In the genomic region with DNA sequence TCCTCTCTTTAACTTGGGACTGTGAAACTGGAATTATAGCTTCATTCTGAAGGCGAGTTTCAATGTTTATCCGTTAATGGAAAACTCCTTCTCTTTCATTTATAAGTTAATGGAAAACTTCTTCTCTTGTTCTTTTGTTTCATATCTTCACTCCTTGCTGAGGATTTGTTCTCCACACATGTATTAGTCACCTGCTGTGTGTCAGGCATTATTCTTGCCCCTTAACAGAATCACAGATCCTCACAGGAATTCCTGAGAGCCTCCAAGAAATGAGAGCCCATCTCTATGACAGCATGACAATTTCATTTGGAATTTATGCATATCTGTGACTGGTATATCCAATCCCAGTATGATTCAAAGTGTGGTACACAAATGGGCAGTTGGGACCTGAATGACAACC, we compare ENCODE assay signal across 27 cellular contexts.
"Had no signal": no experiment of that assay in that cellular context is flagged by ENCODE, and none has a peak within 500 bp of the region (broad histone marks: within the 10 kb centered on the region; RNA-seq: fewer than 3 reads in every experiment).

No MANE protein-coding gene starts in this region.

- H3K27me3 Mint-ChIP-seq: natural killer cell treated with Interleukin-12 subunit alpha and Interleukin-12 subunit beta and Interleukin-15 and Interleukin-18, amount 100 ng/mL, for 72 hours; stimulated activated naive CD8-positive, alpha-beta T cell treated with anti-CD3 and anti-CD28 coated beads, Interleukin-15, Interleukin-2, amounts not matched to agents 100 ng/mL and 50 ng/mL, for 24 hours had no signal

- H3K27ac Mint-ChIP-seq: naive thymus-derived CD4-positive, alpha-beta T cell; natural killer cell treated with Interleukin-12 subunit alpha and Interleukin-12 subunit beta and Interleukin-15 and Interleukin-18, amount 100 ng/mL, for 72 hours; stimulated activated effector memory CD8-positive, alpha-beta T cell treated with anti-CD3 and anti-CD28 coated beads, Interleukin-12 subunit alpha, Interleukin-12 subunit beta, amount 100 ng/mL, for 72 hours; stimulated activated naive CD8-positive, alpha-beta T cell treated with anti-CD3 and anti-CD28 coated beads, Interleukin-15, Interleukin-2, amounts not matched to agents 100 ng/mL and 50 ng/mL, for 24 hours had no signal

- H3K9me3 ChIP-seq: left ventricle myocardium inferior, mucosa of descending colon, neutrophil, suprapubic skin, thoracic aorta, tibial artery, upper lobe of right lung had no signal

- DNase-seq: heart right ventricle; islet precursor cell; left ventricle myocardium inferior; midbrain; mucosa of descending colon; naive thymus-derived CD4-positive, alpha-beta T cell; occipital lobe; retina; right cardiac atrium; stimulated activated CD4-positive, alpha-beta T cell treated with anti-CD3 and anti-CD28 coated beads, Interleukin-12 subunit alpha, Interleukin-12 subunit beta, amount 100 ng/mL, for 4 hours; stimulated activated CD4-positive, alpha-beta T cell treated with anti-CD3 and anti-CD28 coated beads, Interleukin-15, amount 100 ng/mL, for 24 hours; stimulated activated CD4-positive, alpha-beta T cell treated with anti-CD3 and anti-CD28 coated beads, Interleukin-4, amount 100 ng/mL, for 24 hours; stimulated activated naive CD4-positive, alpha-beta T cell; tibial artery; trophoblast cell; upper lobe of right lung had no signal

- H3K4me1 Mint-ChIP-seq: naive thymus-derived CD4-positive, alpha-beta T cell; neural crest cell; stimulated activated effector memory CD8-positive, alpha-beta T cell treated with anti-CD3 and anti-CD28 coated beads, Interleukin-12 subunit alpha, Interleukin-12 subunit beta, amount 100 ng/mL, for 72 hours had no signal

- H3K9ac ChIP-seq: parathyroid adenoma had no signal

- H3K36me3 Mint-ChIP-seq: naive thymus-derived CD4-positive, alpha-beta T cell; natural killer cell treated with Interleukin-12 subunit alpha and Interleukin-12 subunit beta and Interleukin-15 and Interleukin-18, amount 100 ng/mL, for 72 hours; stimulated activated effector memory CD8-positive, alpha-beta T cell treated with anti-CD3 and anti-CD28 coated beads, Interleukin-12 subunit alpha, Interleukin-12 subunit beta, amount 100 ng/mL, for 72 hours had no signal

- H3K4me3 Mint-ChIP-seq: naive thymus-derived CD4-positive, alpha-beta T cell; natural killer cell treated with Interleukin-12 subunit alpha and Interleukin-12 subunit beta and Interleukin-15 and Interleukin-18, amount 100 ng/mL, for 72 hours; neural crest cell; stimulated activated effector memory CD8-positive, alpha-beta T cell treated with anti-CD3 and anti-CD28 coated beads, Interleukin-12 subunit alpha, Interleukin-12 subunit beta, amount 100 ng/mL, for 72 hours; stimulated activated naive CD8-positive, alpha-beta T cell treated with anti-CD3 and anti-CD28 coated beads, Interleukin-15, Interleukin-2, amounts not matched to agents 100 ng/mL and 50 ng/mL, for 24 hours had no signal

- H3K27me3 ChIP-seq: heart right ventricle, hepatocyte, neutrophil, suprapubic skin, tibial artery, upper lobe of right lung had no signal

- H3K4me1 ChIP-seq: heart right ventricle, left ventricle myocardium inferior, parathyroid adenoma, suprapubic skin, tibial artery, upper lobe of right lung had no signal

- H3K27ac ChIP-seq: heart right ventricle, hepatocyte, left ventricle myocardium inferior, neutrophil, parathyroid adenoma, skin epidermis, suprapubic skin, thoracic aorta, tibial artery, upper lobe of right lung had no signal

- H3K9me3 Mint-ChIP-seq: neural crest cell; stimulated activated naive CD8-positive, alpha-beta T cell treated with anti-CD3 and anti-CD28 coated beads, Interleukin-15, Interleukin-2, amounts not matched to agents 100 ng/mL and 50 ng/mL, for 24 hours had no signal

- H3K4me3 ChIP-seq: heart right ventricle, hepatocyte, left ventricle myocardium inferior, lung, mucosa of descending colon, skin epidermis, suprapubic skin, thoracic aorta, tibial artery, upper lobe of right lung had no signal

- H3K36me3 ChIP-seq: heart right ventricle, left ventricle myocardium inferior, neutrophil, suprapubic skin, thoracic aorta, tibial artery, upper lobe of right lung had no signal
